In genomic region chr4:7802093-7802726, GRCh38 we compare ENCODE assay signal across 8 cellular contexts.
DNase-seq lines count a peak whose midpoint lies in the region; ATAC-seq, FAIRE-seq and TF ChIP-seq lines count a peak whose summit lies in the region.

No MANE protein-coding gene starts in this region.

- TF ChIP-seq EP300 in HepG2 (IDR thresholded peaks at IDR 0.05; ENCODE audit: low read depth in 2 of 2, low read length in 2 of 2) (no peak), HepG2 (CRISPR knock-in tag; IDR thresholded peaks at IDR 0.05; ENCODE audit: borderline replicate concordance) (no peak)

- no peak overlapping the region for H3K9ac ChIP-seq in HepG2 (ENCODE audit: insufficient read depth, low read depth, low read length)

- peaks cover 36% of the 10 kb centered on the region for H3K4me1 ChIP-seq in HepG2 (ENCODE audit: insufficient read depth, low read length)

- no peaks in the 10 kb centered on the region for H3K79me2 ChIP-seq in HepG2 (ENCODE audit: insufficient read depth, low read length)

- ATAC-seq in GM18858 (IDR thresholded peaks at IDR 0.05; ENCODE audit: unreplicated experiment) (peak; percentile 76), HG03103 (IDR thresholded peaks at IDR 0.05; ENCODE audit: low read depth, unreplicated experiment) (peak; percentile 74), HepG2 (peak; percentile 43)

- DNase-seq in AG10803 (ENCODE audit: low read depth), result peak; percentile 79
- peak; percentile 45 for DNase-seq in NCI-H226
- peak; percentile 90 for DNase-seq in activated CD4-positive, alpha-beta T cell treated with anti-CD3 and anti-CD28 coated beads for 48 hours
- no peak for DNase-seq in chondrocyte (ENCODE audit: low spot score)
- peak; percentile 67 for DNase-seq in HepG2 (ENCODE audit: low spot score)
- peak; percentile 59 to 69 (median 69) for DNase-seq in stimulated activated CD4-positive, alpha-beta T cell treated with anti-CD3 and anti-CD28 coated beads, TNF-alpha, amount 100 ng/mL, for 4 hours (ENCODE audit: low read depth in 3 of 3)

- BruUV-seq in HepG2 (replicated peaks; lab: Mats Ljungman, UMichigan), result no TSS peak

- TF ChIP-seq RAD21 in HepG2 (CRISPR knock-in tag; IDR thresholded peaks at IDR 0.05), result peak; percentile 69

- POLR2A ChIA-PET in HepG2 (lab: Yijun Ruan, JAX), result interaction anchor here (1.2 kb wide), 1 partner anchor 32 kb away, joined by 3 read pairs; no protein-coding TSS in a partner anchor

- H3K27ac ChIP-seq in HepG2 (ENCODE audit: extremely low read length, insufficient read depth, low read length), result no peak overlapping the region

- H3K9me3 ChIP-seq in HepG2 (ENCODE audit: low read length), result no peaks in the 10 kb centered on the region

- peak; percentile 98 for TF ChIP-seq CTCF in AG10803 (conservative IDR thresholded peaks at IDR 0.05; ENCODE audit: low read length)
- peak; percentile 90 for TF ChIP-seq CTCF in chondrocyte (IDR thresholded peaks at IDR 0.05)
- TF ChIP-seq CTCF in HepG2 (CRISPR knock-in tag; IDR thresholded peaks at IDR 0.05), result peak; percentile 90

- no peaks in the 10 kb centered on the region for H3K9me3 Mint-ChIP-seq in chondrocyte (ENCODE audit: low read depth)

- no peak overlapping the region for H3K4me3 Mint-ChIP-seq in chondrocyte (ENCODE audit: unreplicated experiment)

- H3K27me3 Mint-ChIP-seq in chondrocyte (ENCODE audit: low read depth), result no peaks in the 10 kb centered on the region

- peaks cover 55% of the 10 kb centered on the region for H3K4me1 Mint-ChIP-seq in chondrocyte (ENCODE audit: low read depth)

- H3K36me3 Mint-ChIP-seq in chondrocyte (ENCODE audit: low read depth), result peaks cover 26% of the 10 kb centered on the region

- H3K27ac Mint-ChIP-seq in chondrocyte (ENCODE audit: unreplicated experiment), result peak overlapping the region; percentile 81

- in situ Hi-C loops in HepG2 (cut with HindIII; ENCODE audit: extremely low pct_ligation_motif_present, low pct_unique_long_range_greater_than_20kb), result loop anchor here (5.0 kb wide), 3 partner anchors 35 to 185 kb away; no protein-coding TSS in a partner anchor

- FAIRE-seq in HepG2 (lab: Jason Lieb, UNC), result peak; percentile 8

- CTCF ChIA-PET in HepG2 (lab: Yijun Ruan, JAX; ENCODE audit: low intra/inter-chr PET ratio, low total read pairs), result interaction anchor here (1.3 to 1.8 kb wide), 3 partner anchors 32 to 184 kb away, joined by 3 to 13 read pairs (median 11); no protein-coding TSS in a partner anchor

- intact Hi-C loops in HepG2 (cut with micrococcal nuclease; ENCODE audit: unreplicated experiment), result loop anchor here (1.0 kb wide), 3 partner anchors 32 to 41 kb away; no protein-coding TSS in a partner anchor

- no peak overlapping the region for H3K4me2 ChIP-seq in HepG2 (ENCODE audit: low read depth, low read length)

- no peak for TF ChIP-seq POLR2A in HepG2 (IDR thresholded peaks at IDR 0.05; ENCODE audit: insufficient read depth in 1 of 2, low read depth in 2 of 2, low read length in 2 of 2)

- H2AFZ ChIP-seq in HepG2 (ENCODE audit: low read length), result no peak overlapping the region

- H3K4me3 ChIP-seq in AG10803 (ENCODE audit: low read length) (no peak overlapping the region), HepG2 (replicated peaks in 1 of 3; ENCODE audit: insufficient read depth in 1 of 3, low read depth in 2 of 3, low read length in 3 of 3) (no peak overlapping the region)

- WGBS in HepG2 (ENCODE audit: low lambda C conversion rate), result 32% methylated on average over 6 of the region's 6 CpGs

- H3K27me3 ChIP-seq in HepG2 (ENCODE audit: control insufficient read depth in 1 of 2, insufficient read depth in 2 of 2, low read length in 2 of 2), result no peaks in the 10 kb centered on the region

- H4K20me1 ChIP-seq in HepG2 (ENCODE audit: insufficient read depth, low read length), result no peaks in the 10 kb centered on the region

- peaks cover 5 to 33% of the 10 kb centered on the region in 2 experiments; a peak in 3 of 5 replicates for H3K36me3 ChIP-seq in HepG2 (replicated peaks in 1 of 2; ENCODE audit: control insufficient read depth in 1 of 2, insufficient read depth in 2 of 2, low read length in 2 of 2)

TF ChIP-seq in HepG2, 621 proteins besides CTCF, POLR2A, EP300 and RAD21:
- peak; percentile 79 for TF ChIP-seq STAG1 (CRISPR knock-in tag; IDR thresholded peaks at IDR 0.05)
- TF ChIP-seq KIAA2018 (CRISPR knock-in tag; IDR thresholded peaks at IDR 0.05; ENCODE audit: borderline replicate concordance), result no peak
- TF ChIP-seq ZNF777 (CRISPR knock-in tag; IDR thresholded peaks at IDR 0.05), result no peak
- no peak for TF ChIP-seq ZNF546 (CRISPR knock-in tag; conservative IDR thresholded peaks at IDR 0.05)
- no peak for TF ChIP-seq ZNF7 (CRISPR knock-in tag; IDR thresholded peaks at IDR 0.05)
- TF ChIP-seq SMC3 (IDR thresholded peaks at IDR 0.05; ENCODE audit: low read length), result peak; percentile 88
- TF ChIP-seq ZNF282 (IDR thresholded peaks at IDR 0.05; ENCODE audit: partially characterized antibody), result no peak
- TF ChIP-seq EED (CRISPR knock-in tag; IDR thresholded peaks at IDR 0.05), result no peak
- TF ChIP-seq, protein P1, sequence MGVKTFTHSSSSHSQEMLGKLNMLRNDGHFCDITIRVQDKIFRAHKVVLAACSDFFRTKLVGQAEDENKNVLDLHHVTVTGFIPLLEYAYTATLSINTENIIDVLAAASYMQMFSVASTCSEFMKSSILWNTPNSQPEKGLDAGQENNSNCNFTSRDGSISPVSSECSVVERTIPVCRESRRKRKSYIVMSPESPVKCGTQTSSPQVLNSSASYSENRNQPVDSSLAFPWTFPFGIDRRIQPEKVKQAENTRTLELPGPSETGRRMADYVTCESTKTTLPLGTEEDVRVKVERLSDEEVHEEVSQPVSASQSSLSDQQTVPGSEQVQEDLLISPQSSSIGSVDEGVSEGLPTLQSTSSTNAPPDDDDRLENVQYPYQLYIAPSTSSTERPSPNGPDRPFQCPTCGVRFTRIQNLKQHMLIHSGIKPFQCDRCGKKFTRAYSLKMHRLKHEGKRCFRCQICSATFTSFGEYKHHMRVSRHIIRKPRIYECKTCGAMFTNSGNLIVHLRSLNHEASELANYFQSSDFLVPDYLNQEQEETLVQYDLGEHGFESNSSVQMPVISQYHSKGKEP (CRISPR knock-in tag; IDR thresholded peaks at IDR 0.05), result no peak
- peak; percentile 27; the same call in 1 of the 2 replicates for TF ChIP-seq ATF7 (IDR thresholded peaks at IDR 0.05)
- no peak for TF ChIP-seq ATF7 (CRISPR knock-in tag; IDR thresholded peaks at IDR 0.05)
